ENCODE assay signal across 38 cellular contexts in genomic region chr15:98994892-98995291, GRCh38. TPM values are rescaled to one million over a fixed set of nuclear protein-coding genes. Genes with fewer than 3 reads are reported as not detected.
"Had no signal": no experiment of that assay in that cellular context is flagged by ENCODE, and none has a peak within 500 bp of the region (broad histone marks: within the 10 kb centered on the region; RNA-seq: fewer than 3 reads in every experiment).

No MANE protein-coding gene starts in this region.

- DNase-seq: Karpas-422, Kasumi-1, MG63, MM.1S, MV-4-11, NCI-H1048, NCI-H1092, NCI-H1092 treated with DMSO at 0.1 percent for 48 hours, NCI-H1105, NCI-H1105 treated with DMSO at 0.1 percent for 48 hours, NCI-H1417, NCI-H1417 treated with DMSO at 0.1 percent for 48 hours, NCI-H1436, NCI-H1436 treated with DMSO at 0.1 percent for 48 hours, NCI-H146, NCI-H1694, NCI-H1694 treated with DMSO at 0.1 percent for 48 hours, NCI-H187, NCI-H187 treated with DMSO at 0.1 percent for 48 hours, NCI-H1930, NCI-H2029, NCI-H2029 treated with DMSO at 0.1 percent for 48 hours, NCI-H2081, NCI-H2081 treated with DMSO at 0.1 percent for 48 hours, NCI-H2107, NCI-H2171, NCI-H2171 treated with DMSO at 0.1 percent for 48 hours, NCI-H2227 treated with DMSO at 0.1 percent for 48 hours, NCI-H226, NCI-H345, NCI-H446, NCI-H446 treated with DMSO at 0.1 percent for 48 hours, NCI-H510A, NCI-H510A treated with DMSO at 0.1 percent for 48 hours had no signal

- H3K4me3 ChIP-seq: MG63 had no signal

- H3K36me3 ChIP-seq: MG63 had no signal

RNA-seq across cellular contexts. Expression of gene PGPEP1L, which starts 12.7 kb away (rescaled TPM):
- total RNA-seq: LHCN-M2, M059J, MCF 10A, NCI-H460 had no signal
